17 cellular contexts compared by ENCODE assay signal in the genomic region with DNA sequence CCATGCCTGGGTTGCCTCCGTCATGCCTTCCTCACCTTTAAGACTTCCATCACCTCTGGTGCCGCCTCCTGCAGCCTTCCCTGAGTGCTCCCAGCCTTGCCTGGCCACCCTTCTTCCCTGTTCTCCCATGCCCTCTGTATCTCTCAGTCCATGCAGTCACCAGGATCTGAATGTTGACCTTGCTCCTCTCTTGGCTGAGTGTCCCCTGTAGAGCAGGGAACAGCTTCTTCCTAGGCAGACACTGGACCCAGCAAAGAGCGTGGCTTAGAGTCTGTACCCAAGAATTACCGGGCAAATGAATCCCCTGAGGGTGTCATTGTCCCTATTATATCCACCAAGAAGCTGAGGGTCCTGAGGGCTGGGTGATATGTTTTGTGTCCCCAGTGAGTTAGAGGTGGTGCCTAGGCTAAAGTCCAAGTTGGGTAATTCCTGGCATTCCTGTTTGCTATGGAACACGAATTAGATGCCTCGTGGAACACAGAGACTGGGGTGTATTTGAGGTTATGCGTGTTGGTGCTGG.
DNase-seq lines count a peak whose midpoint lies in the region; ATAC-seq, FAIRE-seq and TF ChIP-seq lines count a peak whose summit lies in the region.
"Had no signal": no experiment of that assay in that cellular context is flagged by ENCODE, and none has a peak within 500 bp of the region (broad histone marks: within the 10 kb centered on the region; RNA-seq: fewer than 3 reads in every experiment).

No MANE protein-coding gene starts in this region.

- H4K20me1 ChIP-seq in H1 (replicated peaks in 1 of 2; ENCODE audit: control insufficient read depth in 1 of 2, insufficient read depth in 2 of 2, low read length in 2 of 2), result no peaks in the 10 kb centered on the region

- WGBS in H1 (ENCODE audit: extremely low coverage in 1 of 2, insufficient coverage in 1 of 2, insufficient read length in 1 of 2, insufficient replicate concordance in 2 of 2, low coverage in 1 of 2, low lambda C conversion rate in 2 of 2, missing lambda C conversion rate in 1 of 2), 2 experiments, result 79% methylated on average over 7 of the region's 7 CpGs; no CpG with 5 or more reads in 1 of the 2 experiments
- whole genome bisulfite sequencing in liver, result 39% methylated on average over 7 of the region's 7 CpGs
- no CpG with 5 or more reads among the region's 7 CpGs for WGBS in neuronal stem cell (ENCODE audit: extremely low coverage in 2 of 2, insufficient read length in 2 of 2, insufficient replicate concordance in 1 of 2), 2 donors
- WGBS in mesenchymal stem cell, result 85% methylated on average over 6 of the region's 7 CpGs

- no peak for TF ChIP-seq EP300 in H1 (IDR thresholded peaks at IDR 0.05; ENCODE audit: borderline replicate concordance in 1 of 2, low read depth in 2 of 2, low read length in 2 of 2)

- H3K9me3 ChIP-seq in H1 (ENCODE audit: insufficient read depth in 2 of 2, low read depth in 1 of 2, low read length in 1 of 2) (no peaks in the 10 kb centered on the region), liver (ENCODE audit: control insufficient read depth in 4 of 4, low read length in 3 of 4) (no peaks in the 10 kb centered on the region), neuronal stem cell (replicated peaks in 1 of 2; ENCODE audit: control insufficient read depth in 2 of 2, insufficient read depth in 1 of 2, low read depth in 1 of 2, low read length in 2 of 2) (peaks cover 0 to 3% of the 10 kb centered on the region in 2 donors), mesenchymal stem cell (ENCODE audit: control insufficient read depth, low read length) (no peaks in the 10 kb centered on the region)

- H3K14ac ChIP-seq in H1 (ENCODE audit: insufficient read length), result no peak overlapping the region
- H3K14ac ChIP-seq in neuronal stem cell (ENCODE audit: low read length), result no peak overlapping the region
- H3K14ac ChIP-seq in mesenchymal stem cell (ENCODE audit: low read length in 2 of 2), result no peak overlapping the region

- H3K4me2 ChIP-seq in H1 (ENCODE audit: insufficient read depth in 1 of 2, low read depth in 2 of 2, low read length in 2 of 2), result no peak overlapping the region
- no peak overlapping the region for H3K4me2 ChIP-seq in neuronal stem cell (ENCODE audit: insufficient read depth, low read length, poor library complexity, severe bottlenecking)
- no peak overlapping the region for H3K4me2 ChIP-seq in mesenchymal stem cell (ENCODE audit: low read length, poor library complexity, severe bottlenecking)
- H3K4me2 ChIP-seq: A549 had no signal

- H2BK120ac ChIP-seq in H1 (replicated peaks; ENCODE audit: low read depth, low read length) (no peak overlapping the region), neuronal stem cell (ENCODE audit: low read depth, low read length) (no peak overlapping the region), mesenchymal stem cell (ENCODE audit: low read depth, low read length) (no peak overlapping the region)

- H2BK20ac ChIP-seq in H1 (ENCODE audit: low read length), result no peak overlapping the region

- H3K4ac ChIP-seq in H1 (replicated peaks; ENCODE audit: insufficient read length, low read depth, low read length), result no peak overlapping the region
- H3K4ac ChIP-seq in neuronal stem cell (ENCODE audit: low read length), result no peak overlapping the region
- no peak overlapping the region for H3K4ac ChIP-seq in mesenchymal stem cell (ENCODE audit: low read depth in 1 of 2, low read length in 2 of 2)

- H2AFZ ChIP-seq in H1 (ENCODE audit: low read length) (no peak overlapping the region), neuronal stem cell (ENCODE audit: low read length) (no peak overlapping the region), mesenchymal stem cell (ENCODE audit: low read depth, low read length) (no peak overlapping the region)

- H2BK12ac ChIP-seq in H1 (ENCODE audit: low read depth, low read length), result peak overlapping the region; percentile 62; the same call in 1 of the 2 replicates
- H2BK12ac ChIP-seq in neuronal stem cell (ENCODE audit: low read length), result no peak overlapping the region
- H2BK12ac ChIP-seq in mesenchymal stem cell (ENCODE audit: low read length in 2 of 2), result no peak overlapping the region

- no peaks in the 10 kb centered on the region for H3K79me2 ChIP-seq in H1 (ENCODE audit: control insufficient read depth in 1 of 2, insufficient read depth in 2 of 2, low read length in 2 of 2)

- H3K56ac ChIP-seq in H1 (replicated peaks; ENCODE audit: insufficient read length, low read depth, low read length), result no peak overlapping the region

- H4K91ac ChIP-seq in H1 (replicated peaks; ENCODE audit: insufficient read length, low read length) (no peak overlapping the region), neuronal stem cell (ENCODE audit: low read depth, low read length, poor library complexity) (no peak overlapping the region), mesenchymal stem cell (ENCODE audit: low read length) (no peak overlapping the region)

- H3K27ac ChIP-seq in H1 (ENCODE audit: low read depth, low read length), result no peak overlapping the region
- peak overlapping the region; percentile 60 to 61 for H3K27ac ChIP-seq in liver (ENCODE audit: low read depth in 1 of 2, low read length in 2 of 2)
- no peak overlapping the region for H3K27ac ChIP-seq in neuronal stem cell (replicated peaks; ENCODE audit: low read length)
- no peak overlapping the region for H3K27ac ChIP-seq in mesenchymal stem cell (ENCODE audit: low read length, poor library complexity, severe bottlenecking)
- H3K27ac ChIP-seq: A549 had no signal

- H2AK5ac ChIP-seq in H1 (ENCODE audit: low read depth, low read length) (no peak overlapping the region), neuronal stem cell (ENCODE audit: low read depth, low read length) (no peak overlapping the region), mesenchymal stem cell (ENCODE audit: low read length, severe bottlenecking) (no peak overlapping the region)

- CTCF ChIA-PET in H1 (lab: Charles Lee; ENCODE audit: partially characterized antibody), result interaction anchor here (1.1 to 1.4 kb wide), 2 partner anchors 23 to 77 kb away, joined by 3 to 4 read pairs; no protein-coding TSS in a partner anchor

- peak; percentile 23 for DNase-seq in astrocyte of the hippocampus (ENCODE audit: low read depth, low spot score)
- DNase-seq in H1 (ENCODE audit: low read depth in 1 of 2, low spot score in 2 of 2), result no peak
- no peak for DNase-seq in neuronal stem cell (ENCODE audit: low spot score)
- no peak for DNase-seq in NCI-H2171 (lab: John Stamatoyannopoulos, UW)
- no peak for DNase-seq in mesenchymal stem cell
- DNase-seq in stimulated activated naive CD8-positive, alpha-beta T cell treated with anti-CD3 and anti-CD28 coated beads, Interleukin-15, Interleukin-2, amounts not matched to agents 100 U/mL and 50 U/mL, for 24 hours, result no peak
- DNase-seq: Calu3, DMS 273 treated with DMSO at 0.1 percent for 48 hours, DMS79 treated with DMSO at 0.1 percent for 48 hours, EL, HCEC 1CT, HFFc6 had no signal

- H3K79me1 ChIP-seq in H1 (ENCODE audit: low read depth, low read length), result no peaks in the 10 kb centered on the region
- H3K79me1 ChIP-seq in neuronal stem cell (ENCODE audit: low read depth, low read length), result no peaks in the 10 kb centered on the region
- H3K79me1 ChIP-seq in mesenchymal stem cell (replicated peaks; ENCODE audit: low read length, poor library complexity, severe bottlenecking), result no peaks in the 10 kb centered on the region

- TF ChIP-seq RAD21 in H1 (IDR thresholded peaks at IDR 0.05 in 1 of 2, conservative IDR thresholded peaks at IDR 0.05 in 1 of 2; ENCODE audit: low read depth in 2 of 2, low read length in 2 of 2) (no peak), liver (IDR thresholded peaks at IDR 0.05) (peak; percentile 44 to 52)

- no peak overlapping the region; the same call in 1 of the 2 replicates for H2BK15ac ChIP-seq in H1 (ENCODE audit: low read length)
- H2BK15ac ChIP-seq in neuronal stem cell (ENCODE audit: low read length), result no peak overlapping the region
- H2BK15ac ChIP-seq in mesenchymal stem cell (ENCODE audit: low read depth, poor library complexity, severe bottlenecking), result no peak overlapping the region

- H3K27me3 ChIP-seq in H1 (replicated peaks in 1 of 4; ENCODE audit: control insufficient read depth in 3 of 4, extremely low read depth in 1 of 4, insufficient read depth in 3 of 4, low read length in 3 of 4) (no peaks in the 10 kb centered on the region), liver (ENCODE audit: control insufficient read depth in 4 of 4, insufficient read depth in 4 of 4, low read length in 3 of 4) (no peaks in the 10 kb centered on the region), neuronal stem cell (ENCODE audit: control insufficient read depth in 3 of 3, insufficient read depth in 3 of 3, low read depth in 1 of 3, low read length in 3 of 3) (no peaks in the 10 kb centered on the region), mesenchymal stem cell (ENCODE audit: control insufficient read depth in 1 of 2, insufficient read depth in 1 of 2, low read length in 2 of 2) (peaks cover 0 to 12% of the 10 kb centered on the region in 2 experiments)

- H2BK5ac ChIP-seq in H1 (ENCODE audit: low read depth, low read length) (no peak overlapping the region), neuronal stem cell (ENCODE audit: low read length) (no peak overlapping the region), mesenchymal stem cell (ENCODE audit: low read depth, low read length, poor library complexity, severe bottlenecking) (no peak overlapping the region)

- TF ChIP-seq POLR2A in H1 (IDR thresholded peaks at IDR 0.05; ENCODE audit: control extremely low read depth in 1 of 2, low read depth in 2 of 2, low read length in 2 of 2), result no peak

- H3K4me3 ChIP-seq in H1 (ENCODE audit: extremely low read depth in 1 of 4, insufficient read depth in 2 of 4, low read depth in 3 of 4, low read length in 4 of 4) (no peak overlapping the region), liver (ENCODE audit: low read depth in 1 of 3, low read length in 3 of 3) (no peak overlapping the region), neuronal stem cell (ENCODE audit: low read length in 2 of 2) (peak overlapping the region in 1 of 2 donors; percentile 23), mesenchymal stem cell (ENCODE audit: insufficient read depth in 1 of 2, low read depth in 1 of 2, low read length in 2 of 2) (no peak overlapping the region)
- H3K4me3 ChIP-seq: A549 had no signal

- no peak for ATAC-seq in stimulated activated naive CD8-positive, alpha-beta T cell treated with anti-CD3 and anti-CD28 coated beads, Interleukin-15, Interleukin-2, amounts not matched to agents 100 U/mL and 50 U/mL, for 24 hours
- ATAC-seq: A549 had no signal

- H3K36me3 ChIP-seq in H1 (ENCODE audit: control insufficient read depth in 2 of 4, insufficient read depth in 4 of 4, low read length in 3 of 4) (no peaks in the 10 kb centered on the region), liver (ENCODE audit: control insufficient read depth in 4 of 4, insufficient read depth in 3 of 4, low read depth in 1 of 4, low read length in 3 of 4) (no peaks in the 10 kb centered on the region), neuronal stem cell (replicated peaks in 1 of 2; ENCODE audit: control insufficient read depth in 2 of 2, insufficient read depth in 2 of 2, low read length in 2 of 2) (no peaks in the 10 kb centered on the region), mesenchymal stem cell (ENCODE audit: control insufficient read depth in 1 of 2, insufficient read depth in 2 of 2, low read depth in 1 of 2, low read length in 2 of 2) (no peaks in the 10 kb centered on the region)

- POLR2A ChIA-PET in H1 (lab: Charles Lee; ENCODE audit: partially characterized antibody), result interaction anchor here (1.4 kb wide), 1 partner anchor 13 kb away, joined by 3 read pairs; no protein-coding TSS in a partner anchor

- H4K5ac ChIP-seq in H1 (ENCODE audit: insufficient read length, low read depth, low read length), result no peak overlapping the region

- H3K18ac ChIP-seq in H1 (ENCODE audit: extremely low read depth, low read length), result no peak overlapping the region
- peak overlapping the region; percentile 9 for H3K18ac ChIP-seq in neuronal stem cell (ENCODE audit: low read length)
- H3K18ac ChIP-seq in mesenchymal stem cell (ENCODE audit: low read depth in 1 of 2, low read length in 2 of 2), result no peak overlapping the region

- FAIRE-seq in H1 (lab: Jason Lieb, UNC), result no peak
- FAIRE-seq: A549, G401.6, GM12892, GM19239 had no signal

- H3K23ac ChIP-seq in H1 (ENCODE audit: insufficient read length), result no peak overlapping the region
- H3K23ac ChIP-seq in neuronal stem cell (ENCODE audit: low read depth, low read length, poor library complexity), result no peak overlapping the region
- H3K23ac ChIP-seq in mesenchymal stem cell (ENCODE audit: low read length in 2 of 2), result peak overlapping the region in 1 of 2 experiments; percentile 84

- H3K9ac ChIP-seq in H1 (replicated peaks in 1 of 4; ENCODE audit: extremely low read depth in 1 of 4, low read depth in 3 of 4, low read length in 3 of 4) (no peak overlapping the region), liver (ENCODE audit: low read depth in 1 of 2, low read length in 2 of 2) (no peak overlapping the region), neuronal stem cell (ENCODE audit: low read depth, low read length, poor library complexity) (no peak overlapping the region), mesenchymal stem cell (ENCODE audit: low read length) (no peak overlapping the region)

- H3K4me1 ChIP-seq in H1 (replicated peaks in 1 of 4; ENCODE audit: control insufficient read depth in 3 of 4, insufficient read depth in 4 of 4, low read length in 3 of 4) (peaks cover 0 to 7% (median 0%) of the 10 kb centered on the region in 4 experiments; a peak in 3 of 7 replicates), liver (ENCODE audit: control insufficient read depth in 4 of 4, insufficient read depth in 4 of 4, low read length in 3 of 4) (peaks cover 5 to 26% (median 19%) of the 10 kb centered on the region in 4 donors), neuronal stem cell (ENCODE audit: control insufficient read depth in 2 of 2, insufficient read depth in 1 of 2, low read depth in 1 of 2, low read length in 2 of 2) (peaks cover 14 to 28% of the 10 kb centered on the region in 2 donors), mesenchymal stem cell (ENCODE audit: control insufficient read depth, insufficient read depth, low read depth, low read length) (peaks cover 2% of the 10 kb centered on the region)
- H3K4me1 ChIP-seq: A549 had no signal

- no peaks in the 10 kb centered on the region for H3K23me2 ChIP-seq in H1 (ENCODE audit: low read depth, low read length)

- H4K8ac ChIP-seq in H1 (ENCODE audit: extremely low read depth, insufficient read depth, low read length) (no peak overlapping the region), neuronal stem cell (ENCODE audit: low read depth, low read length) (no peak overlapping the region), mesenchymal stem cell (ENCODE audit: low read length) (no peak overlapping the region)

- TF ChIP-seq CTCF in H1 (IDR thresholded peaks at IDR 0.05; ENCODE audit: control extremely low read depth in 1 of 3, insufficient read depth in 1 of 3, low read depth in 1 of 3, low read length in 3 of 3) (no peak), liver (IDR thresholded peaks at IDR 0.05; ENCODE audit: low read depth, low read length, missing input control) (peak; percentile 7)

Comparison
In these comparisons a context has a peak if more than half of its experiments do, and no peak if none do; other contexts are left out.
1. H3K27ac ChIP-seq: peak in liver (2 of 2); none in H1 (single experiment), neuronal stem cell (single experiment) and mesenchymal stem cell (single experiment).